In the genomic region with DNA sequence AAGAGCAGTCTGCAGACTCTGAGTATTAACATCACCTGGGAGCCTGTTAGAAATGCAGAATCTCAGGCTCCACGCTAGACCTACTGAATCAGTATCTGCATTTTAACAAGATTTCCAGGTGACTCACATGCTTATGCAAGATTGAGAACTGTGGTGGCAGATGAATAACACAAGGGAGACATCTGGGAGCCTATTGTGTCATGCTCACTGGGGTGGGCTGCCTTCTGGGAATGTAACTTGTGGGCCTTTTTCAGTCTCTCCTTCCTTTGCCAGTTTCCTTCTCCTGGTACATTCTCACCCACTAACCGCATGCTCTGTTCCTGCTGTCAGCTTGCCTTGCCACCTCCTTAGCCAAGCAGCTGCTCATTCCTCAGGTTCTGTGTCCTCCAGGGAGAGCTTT, we compare ENCODE assay signal across 23 cellular contexts.
DNase-seq lines count a peak whose midpoint lies in the region; ATAC-seq, FAIRE-seq and TF ChIP-seq lines count a peak whose summit lies in the region.
"Had no signal": no experiment of that assay in that cellular context is flagged by ENCODE, and none has a peak within 500 bp of the region (broad histone marks: within the 10 kb centered on the region; RNA-seq: fewer than 3 reads in every experiment).

No MANE protein-coding gene starts in this region.

- H3K36me3 Mint-ChIP-seq in MCF 10A (ENCODE audit: insufficient read depth, unreplicated experiment): no peaks in the 10 kb centered on the region
- H3K36me3 Mint-ChIP-seq: mesothelial cell of epicardium; stimulated activated effector memory CD8-positive, alpha-beta T cell treated with anti-CD3 and anti-CD28 coated beads, Interleukin-12 subunit alpha, Interleukin-12 subunit beta, amount 100 ng/mL, for 72 hours had no signal

- intact Hi-C loops in MCF 10A (cut with micrococcal nuclease) (no loop called here), breast epithelium (cut with DNase I; ENCODE audit: low total_unique reads) (no loop called here), lower lobe of right lung (cut with DNase I) (no loop called here)

- FAIRE-seq in urothelium cell line (lab: Jason Lieb, UNC): peak; percentile 81
- FAIRE-seq: GM12892 had no signal

- no peaks in the 10 kb centered on the region for H3K4me1 ChIP-seq in breast epithelium
- H3K4me1 ChIP-seq in lower lobe of right lung: no peaks in the 10 kb centered on the region
- H3K4me1 ChIP-seq: BLaER1 treated with 17β-estradiol and CSF1 and Interleukin-3, amounts not matched to agents 10 nM and 100 nM; heart left ventricle; right atrium auricular region; thyroid gland had no signal

- no peaks in the 10 kb centered on the region for H3K27me3 ChIP-seq in breast epithelium
- no peaks in the 10 kb centered on the region for H3K27me3 ChIP-seq in lower lobe of right lung (ENCODE audit: low read depth)
- H3K27me3 ChIP-seq: BLaER1 treated with 17β-estradiol and CSF1 and Interleukin-3, amounts not matched to agents 10 nM and 100 nM; heart left ventricle; right atrium auricular region; thyroid gland had no signal

- H3K27me3 Mint-ChIP-seq in MCF 10A (ENCODE audit: insufficient read depth, unreplicated experiment): peaks cover 48% of the 10 kb centered on the region
- H3K27me3 Mint-ChIP-seq: central memory CD8-positive, alpha-beta T cell had no signal

- no peaks in the 10 kb centered on the region for H3K9me3 Mint-ChIP-seq in MCF 10A (ENCODE audit: unreplicated experiment)
- H3K9me3 Mint-ChIP-seq: central memory CD8-positive, alpha-beta T cell; mesothelial cell of epicardium; stimulated activated effector memory CD8-positive, alpha-beta T cell treated with anti-CD3 and anti-CD28 coated beads, Interleukin-12 subunit alpha, Interleukin-12 subunit beta, amount 100 ng/mL, for 72 hours had no signal

- no peak for TF ChIP-seq CTCF in MCF 10A (IDR thresholded peaks at IDR 0.05; ENCODE audit: unreplicated experiment)
- TF ChIP-seq CTCF in breast epithelium (IDR thresholded peaks at IDR 0.05): no peak
- TF ChIP-seq CTCF in lower lobe of right lung (IDR thresholded peaks at IDR 0.05): no peak

- TF ChIP-seq POLR2A in breast epithelium (IDR thresholded peaks at IDR 0.05): no peak

- H3K4me3 ChIP-seq in breast epithelium (no peak overlapping the region), lower lobe of right lung (no peak overlapping the region)
- H3K4me3 ChIP-seq: BLaER1 treated with 17β-estradiol and CSF1 and Interleukin-3, amounts not matched to agents 10 nM and 100 nM; heart left ventricle; right atrium auricular region; thyroid gland had no signal

- H3K36me3 ChIP-seq in breast epithelium (no peaks in the 10 kb centered on the region), lower lobe of right lung (no peaks in the 10 kb centered on the region)
- H3K36me3 ChIP-seq: BLaER1 treated with 17β-estradiol and CSF1 and Interleukin-3, amounts not matched to agents 10 nM and 100 nM; heart left ventricle; right atrium auricular region; thyroid gland had no signal

- H3K9me3 ChIP-seq in breast epithelium (no peaks in the 10 kb centered on the region), lower lobe of right lung (no peaks in the 10 kb centered on the region)
- H3K9me3 ChIP-seq: BLaER1 treated with 17β-estradiol and CSF1 and Interleukin-3, amounts not matched to agents 10 nM and 100 nM; heart left ventricle; right atrium auricular region; thyroid gland had no signal

- no peak overlapping the region for H3K4me3 Mint-ChIP-seq in MCF 10A (ENCODE audit: unreplicated experiment)
- H3K4me3 Mint-ChIP-seq: central memory CD8-positive, alpha-beta T cell; mesothelial cell of epicardium; stimulated activated effector memory CD8-positive, alpha-beta T cell treated with anti-CD3 and anti-CD28 coated beads, Interleukin-12 subunit alpha, Interleukin-12 subunit beta, amount 100 ng/mL, for 72 hours had no signal

- POLR2A ChIA-PET in MCF 10A (lab: Yijun Ruan, JAX): interaction anchor here (0.6 kb wide), 1 partner anchor 264 kb away, joined by 3 read pairs; no protein-coding TSS in a partner anchor

- no peaks in the 10 kb centered on the region for H3K4me1 Mint-ChIP-seq in MCF 10A (ENCODE audit: insufficient read depth, unreplicated experiment)
- H3K4me1 Mint-ChIP-seq: central memory CD8-positive, alpha-beta T cell; stimulated activated effector memory CD8-positive, alpha-beta T cell treated with anti-CD3 and anti-CD28 coated beads, Interleukin-12 subunit alpha, Interleukin-12 subunit beta, amount 100 ng/mL, for 72 hours had no signal

- peak; percentile 11 for DNase-seq in MCF 10A (ENCODE audit: unreplicated experiment)
- DNase-seq in breast epithelium (ENCODE audit: low spot score in 2 of 2): no peak
- DNase-seq in cerebellar cortex (ENCODE audit: low spot score): peak; percentile 39
- DNase-seq in iPS-NIHi7 (ENCODE audit: extremely low spot score): peak; percentile 68
- DNase-seq in urothelium cell line (ENCODE audit: low spot score): no peak
- DNase-seq in AML-193 (lab: John Stamatoyannopoulos, UW): no peak
- DNase-seq in lower lobe of right lung: no peak
- DNase-seq in RPMI8226: no peak
- DNase-seq: activated CD4-positive, alpha-beta T cell treated with anti-CD3 and anti-CD28 coated beads for 4 hours; activated effector memory CD4-positive, alpha-beta T cell treated with anti-CD3 and anti-CD28 coated beads, Interleukin-2, amount 50 U/mL, for 16 hours; effector CD4-positive, alpha-beta T cell; heart left ventricle; left cardiac atrium; NCI-H1436 treated with DMSO at 0.1 percent for 48 hours; NCI-H226; stimulated activated CD4-positive, alpha-beta T cell treated with anti-CD3 and anti-CD28 coated beads, Interleukin-15, amount 100 ng/mL, for 24 hours; thyroid gland had no signal

- no peak overlapping the region for H3K27ac Mint-ChIP-seq in MCF 10A (ENCODE audit: low read depth, unreplicated experiment)
- H3K27ac Mint-ChIP-seq: mesothelial cell of epicardium; stimulated activated effector memory CD8-positive, alpha-beta T cell treated with anti-CD3 and anti-CD28 coated beads, Interleukin-12 subunit alpha, Interleukin-12 subunit beta, amount 100 ng/mL, for 72 hours had no signal

- no TSS peak for BruUV-seq in MCF 10A (replicated peaks; lab: Mats Ljungman, UMichigan)

- CTCF ChIA-PET in MCF 10A (lab: Yijun Ruan, JAX): no interaction called here

- H3K27ac ChIP-seq in breast epithelium (no peak overlapping the region), lower lobe of right lung (no peak overlapping the region)
- H3K27ac ChIP-seq: BLaER1 treated with 17β-estradiol and CSF1 and Interleukin-3, amounts not matched to agents 10 nM and 100 nM; heart left ventricle; right atrium auricular region; thyroid gland had no signal

- ATAC-seq in lower lobe of right lung: no peak
- ATAC-seq: heart left ventricle; left cardiac atrium; stimulated activated effector memory CD8-positive, alpha-beta T cell treated with anti-CD3 and anti-CD28 coated beads, Interleukin-12 subunit alpha, Interleukin-12 subunit beta, amount 100 ng/mL, for 72 hours had no signal

Comparison
In these comparisons a context has a peak if more than half of its experiments do, and no peak if none do; other contexts are left out.
1. DNase-seq: peak in MCF 10A (single experiment), cerebellar cortex (single experiment) and iPS-NIHi7 (single experiment); none in breast epithelium (0 of 2), urothelium cell line (single experiment), AML-193 (0 of 2), lower lobe of right lung (single experiment) and RPMI8226 (single experiment).